In genomic region chr11:95154514-95154913, GRCh38 we compare ENCODE assay signal across 8 cellular contexts.
A peak's percentile ranks its signal among the peaks of the same experiment; 100 is the strongest.
DNase-seq lines count a peak whose midpoint lies in the region; ATAC-seq, FAIRE-seq and TF ChIP-seq lines count a peak whose summit lies in the region.

No MANE protein-coding gene starts in this region.

- H3K27me3 ChIP-seq in H1 (replicated peaks in 1 of 4; ENCODE audit: control insufficient read depth in 3 of 4, extremely low read depth in 1 of 4, insufficient read depth in 3 of 4, low read length in 3 of 4) (peaks cover 3 to 19% (median 14%) of the 10 kb centered on the region in 4 experiments), osteoblast (ENCODE audit: insufficient read depth, low read length) (no peaks in the 10 kb centered on the region)

- no peak overlapping the region for H2AK5ac ChIP-seq in H1 (ENCODE audit: low read depth, low read length)

- H3K4me3 Mint-ChIP-seq in activated CD4-positive, alpha-beta T cell treated with anti-CD3 and anti-CD28 coated beads, Interleukin-2, amount 10 ng/mL, durations not matched to agents 24 days and 14 days: no peak overlapping the region

- H2BK20ac ChIP-seq in H1 (ENCODE audit: low read length): no peak overlapping the region

- no peaks in the 10 kb centered on the region for H3K79me1 ChIP-seq in H1 (ENCODE audit: low read depth, low read length)

- ATAC-seq in GM18861 (IDR thresholded peaks at IDR 0.05; ENCODE audit: unreplicated experiment) (peak; percentile 26), HG02973 (IDR thresholded peaks at IDR 0.05; ENCODE audit: unreplicated experiment) (no peak)

- H4K20me1 ChIP-seq in H1 (replicated peaks in 1 of 2; ENCODE audit: control insufficient read depth in 1 of 2, insufficient read depth in 2 of 2, low read length in 2 of 2) (no peaks in the 10 kb centered on the region), osteoblast (ENCODE audit: insufficient read depth, low read length) (no peaks in the 10 kb centered on the region)

- no peak for TF ChIP-seq POLR2A in H1 (IDR thresholded peaks at IDR 0.05; ENCODE audit: control extremely low read depth in 1 of 2, low read depth in 2 of 2, low read length in 2 of 2)

- H2BK15ac ChIP-seq in H1 (ENCODE audit: low read length): no peak overlapping the region

- H3K9ac ChIP-seq in H1 (replicated peaks in 1 of 4; ENCODE audit: extremely low read depth in 1 of 4, low read depth in 3 of 4, low read length in 3 of 4): no peak overlapping the region

- H3K4me1 ChIP-seq in H1 (replicated peaks in 1 of 4; ENCODE audit: control insufficient read depth in 3 of 4, insufficient read depth in 4 of 4, low read length in 3 of 4) (peaks cover 2 to 5% (median 4%) of the 10 kb centered on the region in 4 experiments; a peak in 6 of 7 replicates), osteoblast (ENCODE audit: insufficient read depth, low read length) (peaks cover 10% of the 10 kb centered on the region)

- H3K79me2 ChIP-seq in H1 (ENCODE audit: control insufficient read depth in 1 of 2, insufficient read depth in 2 of 2, low read length in 2 of 2) (no peaks in the 10 kb centered on the region), osteoblast (ENCODE audit: insufficient read depth, low read length) (no peaks in the 10 kb centered on the region)

- peak overlapping the region; percentile 15 for H3K27ac Mint-ChIP-seq in activated CD4-positive, alpha-beta T cell treated with anti-CD3 and anti-CD28 coated beads, Interleukin-2, amount 10 ng/mL, durations not matched to agents 24 days and 14 days

- peaks cover 3% of the 10 kb centered on the region for H3K9me3 Mint-ChIP-seq in activated CD4-positive, alpha-beta T cell treated with anti-CD3 and anti-CD28 coated beads, Interleukin-2, amount 10 ng/mL, durations not matched to agents 24 days and 14 days

- no peak overlapping the region for H4K5ac ChIP-seq in H1 (ENCODE audit: insufficient read length, low read depth, low read length)

- intact Hi-C loops in activated CD4-positive, alpha-beta T cell treated with anti-CD3 and anti-CD28 coated beads, Interleukin-2, amount 10 ng/mL, durations not matched to agents 24 days and 14 days (cut with micrococcal nuclease): loop anchor here (1.0 to 10.0 kb wide), 4 partner anchors 183 to 610 kb away; no protein-coding TSS in a partner anchor

- CTCF ChIA-PET in H1 (lab: Charles Lee; ENCODE audit: partially characterized antibody): interaction anchor here (0.7 to 17.5 kb wide), 64 partner anchors 9 to 1271 kb away, joined by 3 to 407 read pairs (median 4); partner anchors contain the start of genes FAM76B and SRSF8

- no peak overlapping the region for H3K27ac ChIP-seq in H1 (ENCODE audit: low read depth, low read length)
- H3K27ac ChIP-seq in osteoblast (ENCODE audit: low read depth, low read length): no peak overlapping the region

- no peak overlapping the region for H3K14ac ChIP-seq in H1 (ENCODE audit: insufficient read length)

- no peak overlapping the region for H3K4ac ChIP-seq in H1 (replicated peaks; ENCODE audit: insufficient read length, low read depth, low read length)

- H4K8ac ChIP-seq in H1 (ENCODE audit: extremely low read depth, insufficient read depth, low read length): no peak overlapping the region

- DNase-seq in AG09319 (ENCODE audit: extremely low read depth, low read depth): no peak
- DNase-seq in NCI-H2171 (lab: John Stamatoyannopoulos, UW): peak; percentile 72
- peak; percentile 90 for DNase-seq in activated CD4-positive, alpha-beta T cell treated with anti-CD3 and anti-CD28 coated beads, Interleukin-2, amount 10 ng/mL, durations not matched to agents 24 days and 14 days
- DNase-seq in H1 (ENCODE audit: low read depth in 1 of 2, low spot score in 2 of 2): peak in 1 of 2 experiments; percentile 65
- DNase-seq in osteoblast (ENCODE audit: insufficient read length, low spot score, missing footprints): peak; percentile 74
- DNase-seq in G401 (ENCODE audit: low spot score): no peak

- H3K9me3 ChIP-seq in H1 (ENCODE audit: insufficient read depth in 2 of 2, low read depth in 1 of 2, low read length in 1 of 2) (no peaks in the 10 kb centered on the region; a peak in 1 of 4 replicates), osteoblast (ENCODE audit: low read depth, low read length) (no peaks in the 10 kb centered on the region)

- no peaks in the 10 kb centered on the region for H3K27me3 Mint-ChIP-seq in activated CD4-positive, alpha-beta T cell treated with anti-CD3 and anti-CD28 coated beads, Interleukin-2, amount 10 ng/mL, durations not matched to agents 24 days and 14 days

- peak; percentile 73 for FAIRE-seq in H1 (lab: Jason Lieb, UNC)

- no peak overlapping the region for H4K91ac ChIP-seq in H1 (replicated peaks; ENCODE audit: insufficient read length, low read length)

- H2BK12ac ChIP-seq in H1 (ENCODE audit: low read depth, low read length): no peak overlapping the region

- TF ChIP-seq RAD21 in H1 (IDR thresholded peaks at IDR 0.05 in 1 of 2, conservative IDR thresholded peaks at IDR 0.05 in 1 of 2; ENCODE audit: low read depth in 2 of 2, low read length in 2 of 2): peak; percentile 98 to 100

- H3K23ac ChIP-seq in H1 (ENCODE audit: insufficient read length): no peak overlapping the region

- peak; percentile 58 for TF ChIP-seq CTCF in AG09319 (IDR thresholded peaks at IDR 0.05; ENCODE audit: low read depth, low read length)
- peak; percentile 71 to 95 (median 84) for TF ChIP-seq CTCF in H1 (IDR thresholded peaks at IDR 0.05; ENCODE audit: control extremely low read depth in 1 of 3, insufficient read depth in 1 of 3, low read depth in 1 of 3, low read length in 3 of 3)
- peak; percentile 62 for TF ChIP-seq CTCF in osteoblast (IDR thresholded peaks at IDR 0.05; ENCODE audit: extremely low read depth, low read depth, low read length)

- no peak overlapping the region for H3K56ac ChIP-seq in H1 (replicated peaks; ENCODE audit: insufficient read length, low read depth, low read length)

- no peak overlapping the region for H2BK5ac ChIP-seq in H1 (ENCODE audit: low read depth, low read length)

- POLR2A ChIA-PET in H1 (lab: Charles Lee; ENCODE audit: partially characterized antibody): interaction anchor here (0.7 to 1.1 kb wide), 4 partner anchors 10 to 612 kb away, joined by 3 read pairs; no protein-coding TSS in a partner anchor

- TF ChIP-seq EP300 in H1 (IDR thresholded peaks at IDR 0.05; ENCODE audit: borderline replicate concordance in 1 of 2, low read depth in 2 of 2, low read length in 2 of 2): no peak

- H2BK120ac ChIP-seq in H1 (replicated peaks; ENCODE audit: low read depth, low read length): no peak overlapping the region

- peaks cover 55% of the 10 kb centered on the region for H3K4me1 Mint-ChIP-seq in activated CD4-positive, alpha-beta T cell treated with anti-CD3 and anti-CD28 coated beads, Interleukin-2, amount 10 ng/mL, durations not matched to agents 24 days and 14 days

- H3K4me3 ChIP-seq in H1 (ENCODE audit: extremely low read depth in 1 of 4, insufficient read depth in 2 of 4, low read depth in 3 of 4, low read length in 4 of 4) (no peak overlapping the region), osteoblast (ENCODE audit: insufficient read depth, low read length) (no peak overlapping the region)

- no peak overlapping the region for H3K4me2 ChIP-seq in H1 (ENCODE audit: insufficient read depth in 1 of 2, low read depth in 2 of 2, low read length in 2 of 2)
- no peak overlapping the region for H3K4me2 ChIP-seq in osteoblast (ENCODE audit: insufficient read depth, low read length)

- H3K23me2 ChIP-seq in H1 (ENCODE audit: low read depth, low read length): peaks cover 15% of the 10 kb centered on the region; the same call in 1 of the 2 replicates

- H3K36me3 Mint-ChIP-seq in activated CD4-positive, alpha-beta T cell treated with anti-CD3 and anti-CD28 coated beads, Interleukin-2, amount 10 ng/mL, durations not matched to agents 24 days and 14 days (ENCODE audit: low read depth): peaks cover 4% of the 10 kb centered on the region

- H3K36me3 ChIP-seq in H1 (ENCODE audit: control insufficient read depth in 2 of 4, insufficient read depth in 4 of 4, low read length in 3 of 4) (no peaks in the 10 kb centered on the region), osteoblast (ENCODE audit: insufficient read depth, low read length) (no peaks in the 10 kb centered on the region)

- no peak overlapping the region for H3K18ac ChIP-seq in H1 (ENCODE audit: extremely low read depth, low read length)

- in situ Hi-C loops in G401 (cut with HindIII; ENCODE audit: low sequenced_read_pairs): no loop called here

- H2AFZ ChIP-seq in H1 (ENCODE audit: low read length) (no peak overlapping the region), osteoblast (ENCODE audit: low read length) (no peak overlapping the region)

TF ChIP-seq in H1, 55 proteins besides CTCF, POLR2A, EP300 and RAD21:
- TF ChIP-seq CTBP2 (IDR thresholded peaks at IDR 0.05; ENCODE audit: borderline replicate concordance, insufficient read depth, insufficient read length, low read length) (no peak), GABPA (IDR thresholded peaks at IDR 0.05; ENCODE audit: borderline replicate concordance, insufficient read depth, low read length) (no peak), FOSL1 (IDR thresholded peaks at IDR 0.05; ENCODE audit: insufficient read depth, low read depth, low read length) (no peak), USF2 (IDR thresholded peaks at IDR 0.05; ENCODE audit: low read length) (peak; percentile 50; the same call in 1 of the 2 replicates), TEAD4 (IDR thresholded peaks at IDR 0.05; ENCODE audit: low read depth, low read length) (peak; percentile 32; the same call in 1 of the 2 replicates), CBX8 (IDR thresholded peaks at IDR 0.05; ENCODE audit: borderline replicate concordance, low read depth, low read length) (no peak)

Comparison
In these comparisons a context has a peak if more than half of its experiments do, and no peak if none do; other contexts are left out.
1. DNase-seq: peak in NCI-H2171 (single experiment), activated CD4-positive, alpha-beta T cell treated with anti-CD3 and anti-CD28 coated beads, Interleukin-2, amount 10 ng/mL, durations not matched to agents 24 days and 14 days (single experiment) and osteoblast (single experiment); none in AG09319 (single experiment) and G401 (single experiment).
2. Peak in every context shown above with its lines, with median percentiles within 50 percentile points of each other: CTCF ChIP-seq.